1 cellular context compared by ENCODE assay signal in genomic region chr15:41116872-41117242, GRCh38.
A peak's percentile ranks its signal among the peaks of the same experiment; 100 is the strongest.
TF ChIP-seq lines count a peak whose summit lies in the region.

No MANE protein-coding gene starts in this region.

TF ChIP-seq in H1, 55 proteins besides CTCF, POLR2A, EP300 and RAD21:
- no peak for TF ChIP-seq JUN (IDR thresholded peaks at IDR 0.05; ENCODE audit: low read depth, low read length)
- peak; percentile 85; the same call in 1 of the 2 replicates for TF ChIP-seq KDM1A (IDR thresholded peaks at IDR 0.05; ENCODE audit: borderline replicate concordance, low read length)
- TF ChIP-seq SIX5 (IDR thresholded peaks at IDR 0.05; ENCODE audit: low read depth, low read length) = no peak
- TF ChIP-seq E2F6 (IDR thresholded peaks at IDR 0.05) = no peak
- no peak for TF ChIP-seq MAX (IDR thresholded peaks at IDR 0.05)
- no peak for TF ChIP-seq NANOG (IDR thresholded peaks at IDR 0.05; ENCODE audit: insufficient read depth, low read depth, low read length, poor library complexity, severe bottlenecking)
- peak; percentile 23 for TF ChIP-seq KDM4A (IDR thresholded peaks at IDR 0.05; ENCODE audit: low read depth, low read length, severe bottlenecking)
- TF ChIP-seq ZNF274 (IDR thresholded peaks at IDR 0.05; ENCODE audit: borderline replicate concordance, extremely low read depth, low read length) = no peak
- TF ChIP-seq JUND (IDR thresholded peaks at IDR 0.05; ENCODE audit: low read length) = no peak
- TF ChIP-seq HDAC2 (IDR thresholded peaks at IDR 0.05; ENCODE audit: borderline replicate concordance in 1 of 2, low read depth in 2 of 2, low read length in 2 of 2) = 0 out of 4 replicates have a peak, but pooled peaks of 1 of the 2 experiments have one; percentile 28
- no peak for TF ChIP-seq TBP (IDR thresholded peaks at IDR 0.05; ENCODE audit: low read depth, low read length)
- no peak for TF ChIP-seq FOSL1 (IDR thresholded peaks at IDR 0.05; ENCODE audit: insufficient read depth, low read depth, low read length)
- no peak for TF ChIP-seq USF2 (IDR thresholded peaks at IDR 0.05; ENCODE audit: low read length)
TF ChIP-seq in H1: peak in this region for 3.
